In the genomic region with DNA sequence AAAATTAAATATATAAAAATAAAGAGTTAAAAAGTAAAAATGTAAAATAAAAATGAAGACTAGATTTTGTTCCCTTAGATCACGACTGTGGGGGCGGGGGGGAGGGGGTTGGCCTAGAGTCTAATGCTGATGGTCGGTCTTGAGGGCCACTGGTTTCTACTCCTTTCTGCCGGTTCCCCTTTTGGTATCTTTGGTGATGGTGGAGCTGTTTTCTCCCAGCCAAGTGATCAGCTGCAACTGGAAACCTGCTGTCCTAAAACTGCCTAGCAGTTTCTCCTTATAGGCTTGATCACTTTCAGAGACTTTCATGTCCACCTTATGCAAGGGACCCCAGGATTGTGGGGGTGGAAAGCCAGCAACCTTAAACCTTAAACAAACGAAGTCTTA, we compare ENCODE assay signal across 8 cellular contexts. TPM values are rescaled to one million over a fixed set of nuclear protein-coding genes. Genes with fewer than 3 reads are reported as not detected.
DNase-seq lines count a peak whose midpoint lies in the region; ATAC-seq and TF ChIP-seq lines count a peak whose summit lies in the region.

No MANE protein-coding gene starts in this region.

- DNase-seq in T-helper 2 cell treated with Interferon-gamma antibody and Interleukin-4, amounts not matched to agents 5 μg/mL and 100 μg/mL, for 36 hours (ENCODE audit: low spot score), result no peak
- DNase-seq in T-helper 2 cell (no peak), NCI-H2227 (lab: John Stamatoyannopoulos, UW; ENCODE audit: unreplicated experiment) (peak; percentile 23), cardiac fibroblast (ENCODE audit: low read depth in 2 of 2) (peak in 1 of 2 donors; percentile 5), NCI-H510A (lab: John Stamatoyannopoulos, UW) (no peak), sciatic nerve (ENCODE audit: low spot score) (no peak)

- no peak overlapping the region for H3K9ac ChIP-seq in mucosa of rectum (ENCODE audit: low read depth in 1 of 2, low read length in 2 of 2)

- ATAC-seq in HG02759 (IDR thresholded peaks at IDR 0.05; ENCODE audit: unreplicated experiment) (no peak), sciatic nerve (no peak)

- no peaks in the 10 kb centered on the region for H3K27me3 ChIP-seq in mucosa of rectum (ENCODE audit: control insufficient read depth in 2 of 2, insufficient read depth in 2 of 2, low read length in 2 of 2)

- H3K4me3 Mint-ChIP-seq in T-helper 2 cell treated with Interferon-gamma antibody and Interleukin-4, amounts not matched to agents 5 μg/mL and 100 μg/mL, for 36 hours, result peak overlapping the region; percentile 96

- H3K36me3 Mint-ChIP-seq in T-helper 2 cell treated with Interferon-gamma antibody and Interleukin-4, amounts not matched to agents 5 μg/mL and 100 μg/mL, for 36 hours (ENCODE audit: low read depth), result peaks cover 30% of the 10 kb centered on the region

- no peaks in the 10 kb centered on the region for H3K27me3 Mint-ChIP-seq in T-helper 2 cell treated with Interferon-gamma antibody and Interleukin-4, amounts not matched to agents 5 μg/mL and 100 μg/mL, for 36 hours (ENCODE audit: low read depth)

- peaks cover 20% of the 10 kb centered on the region for H3K4me1 Mint-ChIP-seq in T-helper 2 cell treated with Interferon-gamma antibody and Interleukin-4, amounts not matched to agents 5 μg/mL and 100 μg/mL, for 36 hours (ENCODE audit: low read depth)

- no peak overlapping the region for H3K27ac ChIP-seq in mucosa of rectum (ENCODE audit: low read depth in 2 of 2, low read length in 2 of 2)

- peaks cover 9 to 11% of the 10 kb centered on the region in 2 donors for H3K4me1 ChIP-seq in mucosa of rectum (ENCODE audit: control insufficient read depth in 2 of 2, insufficient read depth in 2 of 2, low read length in 2 of 2)

- H3K36me3 ChIP-seq in mucosa of rectum (ENCODE audit: control insufficient read depth in 2 of 2, insufficient read depth in 2 of 2, low read length in 2 of 2), result peaks cover 12 to 15% of the 10 kb centered on the region in 2 donors

- H3K4me3 ChIP-seq in cardiac fibroblast (replicated peaks in 1 of 2; ENCODE audit: low read depth in 2 of 2, low read length in 2 of 2) (peak overlapping the region; percentile 90 to 91), mucosa of rectum (ENCODE audit: low read length in 2 of 2) (peak overlapping the region; percentile 29 to 91)

- no peak overlapping the region for H3K27ac Mint-ChIP-seq in T-helper 2 cell treated with Interferon-gamma antibody and Interleukin-4, amounts not matched to agents 5 μg/mL and 100 μg/mL, for 36 hours

- no peaks in the 10 kb centered on the region for H3K9me3 ChIP-seq in mucosa of rectum (ENCODE audit: control insufficient read depth in 2 of 2, low read length in 2 of 2)

- H3K9me3 Mint-ChIP-seq in T-helper 2 cell treated with Interferon-gamma antibody and Interleukin-4, amounts not matched to agents 5 μg/mL and 100 μg/mL, for 36 hours, result no peaks in the 10 kb centered on the region

- TF ChIP-seq CTCF in cardiac fibroblast (IDR thresholded peaks at IDR 0.05; ENCODE audit: low read depth, low read length), result no peak

- intact Hi-C loops in sciatic nerve (cut with DNase I), result loop anchor here (10.0 kb wide), 2 partner anchors 80 to 110 kb away; partner anchors contain the start of gene TENT4A

RNA-seq across cellular contexts. Expression of gene SRD5A1, which starts 1.1 kb away (rescaled TPM):
- total RNA-seq in sciatic nerve, result 9.6 TPM

RNA-seq across cellular contexts. Expression of gene NSUN2, which starts 1.5 kb away (rescaled TPM):
- total RNA-seq in sciatic nerve, result 53.0 TPM
